ENCODE assay signal across 13 cellular contexts in the genomic region with DNA sequence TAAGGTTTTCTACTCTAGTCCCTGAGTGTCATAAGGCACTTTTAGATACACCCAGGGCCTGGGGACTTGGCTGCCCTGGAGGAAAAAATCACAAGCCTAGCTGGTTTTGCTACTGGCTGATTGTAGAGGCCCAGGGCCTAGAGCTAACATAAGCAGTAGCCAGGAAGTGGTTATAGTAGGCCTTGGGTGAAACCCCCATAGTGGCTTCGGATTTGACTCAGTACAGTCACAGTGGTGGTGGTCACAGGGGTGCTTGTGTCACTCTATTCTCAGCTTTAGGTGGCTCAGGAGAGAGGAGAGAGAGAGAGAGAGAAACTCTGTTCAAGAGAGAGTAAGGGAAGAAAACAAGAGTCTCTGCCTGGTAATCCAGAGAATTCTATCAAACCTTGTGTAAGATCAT.
DNase-seq lines count a peak whose midpoint lies in the region; ATAC-seq, FAIRE-seq and TF ChIP-seq lines count a peak whose summit lies in the region.
"Had no signal": no experiment of that assay in that cellular context is flagged by ENCODE, and none has a peak within 500 bp of the region (broad histone marks: within the 10 kb centered on the region; RNA-seq: fewer than 3 reads in every experiment).

No MANE protein-coding gene starts in this region.

- no peak for TF ChIP-seq POLR2A in GM12891 (IDR thresholded peaks at IDR 0.05; ENCODE audit: low read depth, low read length)

- DNase-seq in GM12891 (ENCODE audit: insufficient read length, low spot score) (no peak), middle frontal gyrus (ENCODE audit: extremely low spot score, low spot score) (no peak), NCI-H1092 (lab: John Stamatoyannopoulos, UW) (no peak), D721Med (ENCODE audit: insufficient read length, low spot score) (no peak)
- no peak for DNase-seq in stimulated activated CD4-positive, alpha-beta T cell treated with anti-CD3 and anti-CD28 coated beads, Interleukin-1b, Interleukin-23, amount 100 ng/mL, for 48 hours
- DNase-seq: activated CD4-positive, alpha-beta T cell treated with anti-CD3 and anti-CD28 coated beads for 1 hour; EL; GM23248; IMR-90; NCI-H2029 had no signal

- TF ChIP-seq CTCF in D721Med (IDR thresholded peaks at IDR 0.05; ENCODE audit: insufficient read depth, missing control alignments): no peak

- FAIRE-seq in GM12891 (lab: Jason Lieb, UNC) (no peak), D721Med (lab: Jason Lieb, UNC) (no peak)

- ATAC-seq in GM19025 (IDR thresholded peaks at IDR 0.05; ENCODE audit: low read depth, unreplicated experiment) (peak; percentile 90), HG02588 (IDR thresholded peaks at IDR 0.05; ENCODE audit: unreplicated experiment) (peak; percentile 99), HG03342 (IDR thresholded peaks at IDR 0.05; ENCODE audit: unreplicated experiment) (peak; percentile 97)

TF ChIP-seq in GM12891, 5 proteins besides CTCF, POLR2A, EP300 and RAD21:
- TF ChIP-seq PAX5 (IDR thresholded peaks at IDR 0.05; ENCODE audit: insufficient read depth, low read length, severe bottlenecking) (no peak), SPI1 (IDR thresholded peaks at IDR 0.05; ENCODE audit: low read depth, low read length) (peak; percentile 33; the same call in 1 of the 2 replicates)
